In the genomic region with DNA sequence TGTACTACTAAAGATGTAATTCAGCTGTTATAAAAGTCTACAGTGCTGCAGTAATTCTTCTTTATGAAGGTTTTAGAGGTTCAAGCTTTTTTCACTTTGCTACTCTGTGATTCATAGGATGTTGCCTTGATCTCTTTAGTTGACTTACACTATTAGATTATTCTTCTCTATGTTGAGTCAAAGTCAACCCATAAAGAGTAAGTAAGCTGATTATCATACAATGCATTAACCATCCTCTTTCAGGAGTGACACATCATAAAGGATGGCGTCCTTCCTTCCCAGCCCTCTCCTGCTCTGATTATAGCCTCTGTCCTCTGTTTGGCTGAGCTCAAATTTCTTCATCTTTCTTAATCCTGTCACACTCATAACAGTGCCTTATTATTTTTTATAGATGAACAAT, we compare ENCODE assay signal across 21 cellular contexts. TPM values are rescaled to one million over a fixed set of nuclear protein-coding genes. Genes with fewer than 3 reads are reported as not detected.
A peak's percentile ranks its signal among the peaks of the same experiment; 100 is the strongest.
DNase-seq lines count a peak whose midpoint lies in the region; FAIRE-seq and TF ChIP-seq lines count a peak whose summit lies in the region.
"Had no signal": no experiment of that assay in that cellular context is flagged by ENCODE, and none has a peak within 500 bp of the region (broad histone marks: within the 10 kb centered on the region; RNA-seq: fewer than 3 reads in every experiment).

No MANE protein-coding gene starts in this region.

- TF ChIP-seq CTCF in D721Med (IDR thresholded peaks at IDR 0.05; ENCODE audit: insufficient read depth, missing control alignments): no peak

- no peak for DNase-seq in D721Med (ENCODE audit: insufficient read length, low spot score)
- DNase-seq in SK-MEL-5 (ENCODE audit: low read depth, low spot score): peak; percentile 37
- peak; percentile 56 for DNase-seq in foreskin melanocyte
- peak; percentile 9 for DNase-seq in renal cortical epithelial cell (ENCODE audit: low read depth)
- DNase-seq in T-helper 1 cell: no peak
- DNase-seq in occipital lobe (lab: John Stamatoyannopoulos, UW): no peak
- DNase-seq in NCI-H2107 treated with DMSO at 0.1 percent for 48 hours (lab: John Stamatoyannopoulos, UW; ENCODE audit: unreplicated experiment): no peak
- DNase-seq: 8988T; CD4-positive, alpha-beta memory T cell; DMS 273 treated with DMSO at 0.1 percent for 48 hours; DMS53; DND-41; EL; GM23248 had no signal

- in situ Hi-C loops in SK-MEL-5 (cut with HindIII; ENCODE audit: low pct_unique_long_range_greater_than_20kb, low sequenced_read_pairs): no loop called here

- peak; percentile 99 for FAIRE-seq in D721Med (lab: Jason Lieb, UNC)
- FAIRE-seq: GM12878 had no signal

RNA-seq across cellular contexts. Expression of gene DYNAP, which starts 29.2 kb away (rescaled TPM):
- not detected in 2 replicates for total RNA-seq in SK-MEL-5 (2014; rRNA removed; shearing (Covaris generic))
- polyA plus RNA-seq in SK-MEL-5 (2015; cell fraction: cytosol; rRNA removed): not detected in 2 replicates
- not detected in 2 replicates for polyA plus RNA-seq in SK-MEL-5 (2015; cell fraction: nucleus; rRNA removed)
- total RNA-seq in renal cortical epithelial cell: not detected in 2 replicates
- total RNA-seq in occipital lobe: not detected
- total RNA-seq: A673; CD4-positive, alpha-beta memory T cell; G401; GM12878; GM23248; H4; HT1080 had no signal
- polyA plus RNA-seq: AG04450; CD14-positive monocyte; CD4-positive, alpha-beta memory T cell; GM12878; GM23248 had no signal

Comparison
In these comparisons a context has a peak if more than half of its experiments do, and no peak if none do; other contexts are left out.
1. DNase-seq: peak in SK-MEL-5 (single experiment), foreskin melanocyte (single experiment) and renal cortical epithelial cell (single experiment); none in D721Med (single experiment), T-helper 1 cell (0 of 5), occipital lobe (single experiment) and NCI-H2107 treated with DMSO at 0.1 percent for 48 hours (single experiment).